ENCODE assay signal across 13 cellular contexts in genomic region chr1:91712393-91712792, GRCh38.
DNase-seq lines count a peak whose midpoint lies in the region; ATAC-seq, FAIRE-seq and TF ChIP-seq lines count a peak whose summit lies in the region.
"Had no signal": no experiment of that assay in that cellular context is flagged by ENCODE, and none has a peak within 500 bp of the region (broad histone marks: within the 10 kb centered on the region; RNA-seq: fewer than 3 reads in every experiment).

No MANE protein-coding gene starts in this region.

- peak overlapping the region; percentile 89 for H3K27ac Mint-ChIP-seq in activated T-helper 2 cell treated with anti-CD3 and anti-CD28 coated beads, Interferon-gamma antibody, Interleukin-2, Interleukin-4, amounts not matched to agents 10 μg/mL and 5 μg/mL and 100 μg/mL, durations not matched to agents 14 hours and 24 hours and 36 hours
- peak overlapping the region; percentile 100 for H3K27ac Mint-ChIP-seq in natural killer cell treated with Interleukin-12 subunit alpha and Interleukin-12 subunit beta and Interleukin-15 and Interleukin-18, amount 100 ng/mL, for 72 hours

- intact Hi-C loops in left ventricle myocardium inferior (cut with micrococcal nuclease), result no loop called here
- intact Hi-C loops in Right ventricle myocardium superior (cut with DNase I), result loop anchor here (5.0 to 10.0 kb wide), 2 partner anchors 172 to 215 kb away; partner anchors contain the start of gene TGFBR3
- intact Hi-C loops in activated T-helper 2 cell treated with anti-CD3 and anti-CD28 coated beads, Interferon-gamma antibody, Interleukin-2, Interleukin-4, amounts not matched to agents 10 μg/mL and 5 μg/mL and 100 μg/mL, durations not matched to agents 14 hours and 24 hours and 36 hours (cut with micrococcal nuclease), result loop anchor here (5.0 kb wide), 1 partner anchor 110 kb away; no protein-coding TSS in a partner anchor
- intact Hi-C loops in uterus (cut with DNase I; ENCODE audit: low total_unique reads), result no loop called here

- TF ChIP-seq CTCF in left ventricle myocardium inferior (IDR thresholded peaks at IDR 0.05; ENCODE audit: borderline replicate concordance) (no peak), uterus (IDR thresholded peaks at IDR 0.05) (no peak), foreskin keratinocyte (conservative IDR thresholded peaks at IDR 0.05) (no peak)

- ATAC-seq in Right ventricle myocardium superior (ENCODE audit: poor library complexity), result no peak
- ATAC-seq in natural killer cell treated with Interleukin-12 subunit alpha and Interleukin-12 subunit beta and Interleukin-15 and Interleukin-18, amount 100 ng/mL, for 72 hours, result peak; percentile 17 to 25
- no peak for ATAC-seq in foreskin keratinocyte
- no peak for ATAC-seq in HG03196 (IDR thresholded peaks at IDR 0.05; ENCODE audit: unreplicated experiment)

- H3K27me3 ChIP-seq in left ventricle myocardium inferior (ENCODE audit: low read depth), result no peaks in the 10 kb centered on the region
- H3K27me3 ChIP-seq in uterus, result no peaks in the 10 kb centered on the region
- H3K27me3 ChIP-seq in foreskin keratinocyte, result no peaks in the 10 kb centered on the region

- no peak for FAIRE-seq in RCC 7860 (lab: Jason Lieb, UNC)
- FAIRE-seq: urothelium cell line had no signal

- H3K27ac ChIP-seq in left ventricle myocardium inferior (replicated peaks), result peak overlapping the region; percentile 83
- peak overlapping the region; percentile 84 to 96 for H3K27ac ChIP-seq in uterus
- no peak overlapping the region for H3K27ac ChIP-seq in foreskin keratinocyte

- no peaks in the 10 kb centered on the region for H3K9me3 Mint-ChIP-seq in activated T-helper 2 cell treated with anti-CD3 and anti-CD28 coated beads, Interferon-gamma antibody, Interleukin-2, Interleukin-4, amounts not matched to agents 10 μg/mL and 5 μg/mL and 100 μg/mL, durations not matched to agents 14 hours and 24 hours and 36 hours
- H3K9me3 Mint-ChIP-seq in natural killer cell treated with Interleukin-12 subunit alpha and Interleukin-12 subunit beta and Interleukin-15 and Interleukin-18, amount 100 ng/mL, for 72 hours, result peaks cover 4% of the 10 kb centered on the region

- peaks cover 59% of the 10 kb centered on the region for H3K4me1 ChIP-seq in left ventricle myocardium inferior
- H3K4me1 ChIP-seq in uterus, result peaks cover 5 to 16% of the 10 kb centered on the region in 2 donors
- H3K4me1 ChIP-seq in foreskin keratinocyte, result no peaks in the 10 kb centered on the region

- no peaks in the 10 kb centered on the region for H3K27me3 Mint-ChIP-seq in activated T-helper 2 cell treated with anti-CD3 and anti-CD28 coated beads, Interferon-gamma antibody, Interleukin-2, Interleukin-4, amounts not matched to agents 10 μg/mL and 5 μg/mL and 100 μg/mL, durations not matched to agents 14 hours and 24 hours and 36 hours (ENCODE audit: low read depth)
- no peaks in the 10 kb centered on the region for H3K27me3 Mint-ChIP-seq in natural killer cell treated with Interleukin-12 subunit alpha and Interleukin-12 subunit beta and Interleukin-15 and Interleukin-18, amount 100 ng/mL, for 72 hours

- peaks cover 70% of the 10 kb centered on the region for H3K4me1 Mint-ChIP-seq in activated T-helper 2 cell treated with anti-CD3 and anti-CD28 coated beads, Interferon-gamma antibody, Interleukin-2, Interleukin-4, amounts not matched to agents 10 μg/mL and 5 μg/mL and 100 μg/mL, durations not matched to agents 14 hours and 24 hours and 36 hours (ENCODE audit: low read depth)
- H3K4me1 Mint-ChIP-seq in natural killer cell treated with Interleukin-12 subunit alpha and Interleukin-12 subunit beta and Interleukin-15 and Interleukin-18, amount 100 ng/mL, for 72 hours (ENCODE audit: low read depth in 2 of 2), result peaks cover 76 to 78% of the 10 kb centered on the region in 2 donors

- H3K4me3 Mint-ChIP-seq in activated T-helper 2 cell treated with anti-CD3 and anti-CD28 coated beads, Interferon-gamma antibody, Interleukin-2, Interleukin-4, amounts not matched to agents 10 μg/mL and 5 μg/mL and 100 μg/mL, durations not matched to agents 14 hours and 24 hours and 36 hours (ENCODE audit: low read depth), result peak overlapping the region; percentile 60
- H3K4me3 Mint-ChIP-seq in natural killer cell treated with Interleukin-12 subunit alpha and Interleukin-12 subunit beta and Interleukin-15 and Interleukin-18, amount 100 ng/mL, for 72 hours, result peak overlapping the region; percentile 85

- no peak for TF ChIP-seq POLR2A in uterus (IDR thresholded peaks at IDR 0.05)

- H3K4me3 ChIP-seq in left ventricle myocardium inferior (peak overlapping the region; percentile 6), uterus (no peak overlapping the region)

- H3K9me3 ChIP-seq in left ventricle myocardium inferior (replicated peaks) (no peaks in the 10 kb centered on the region), uterus (no peaks in the 10 kb centered on the region)

- H3K36me3 Mint-ChIP-seq in activated T-helper 2 cell treated with anti-CD3 and anti-CD28 coated beads, Interferon-gamma antibody, Interleukin-2, Interleukin-4, amounts not matched to agents 10 μg/mL and 5 μg/mL and 100 μg/mL, durations not matched to agents 14 hours and 24 hours and 36 hours (ENCODE audit: low read depth), result peaks cover 86% of the 10 kb centered on the region
- peaks cover 59% of the 10 kb centered on the region for H3K36me3 Mint-ChIP-seq in natural killer cell treated with Interleukin-12 subunit alpha and Interleukin-12 subunit beta and Interleukin-15 and Interleukin-18, amount 100 ng/mL, for 72 hours

- DNase-seq in left ventricle myocardium inferior (no peak), Right ventricle myocardium superior (no peak), uterus (no peak), foreskin keratinocyte (no peak), RCC 7860 (ENCODE audit: low spot score) (no peak)
- DNase-seq in activated T-helper 2 cell treated with anti-CD3 and anti-CD28 coated beads, Interferon-gamma antibody, Interleukin-2, Interleukin-4, amounts not matched to agents 10 μg/mL and 5 μg/mL and 100 μg/mL, durations not matched to agents 14 hours and 24 hours and 36 hours (ENCODE audit: low spot score), result no peak
- DNase-seq in natural killer cell treated with Interleukin-12 subunit alpha and Interleukin-12 subunit beta and Interleukin-15 and Interleukin-18, amount 100 ng/mL, for 72 hours (ENCODE audit: low spot score), result no peak
- DNase-seq: activated naive CD4-positive, alpha-beta T cell treated with Interleukin-2 at 50 U/mL for 16 hours; NCI-H1048; posterior cingulate gyrus; SHP77 treated with DMSO at 0.1 percent for 48 hours had no signal

- H3K36me3 ChIP-seq in left ventricle myocardium inferior (peaks cover 65% of the 10 kb centered on the region), uterus (peaks cover 0 to 3% of the 10 kb centered on the region in 2 donors)

Comparison
In these comparisons a context has a peak if more than half of its experiments do, and no peak if none do; other contexts are left out.
1. intact Hi-C loops: an anchor here in Right ventricle myocardium superior (5.0 to 10.0 kb wide) and activated T-helper 2 cell treated with anti-CD3 and anti-CD28 coated beads, Interferon-gamma antibody, Interleukin-2, Interleukin-4, amounts not matched to agents 10 μg/mL and 5 μg/mL and 100 μg/mL, durations not matched to agents 14 hours and 24 hours and 36 hours (5.0 kb wide); none called in left ventricle myocardium inferior and uterus.
2. ATAC-seq: peak in natural killer cell treated with Interleukin-12 subunit alpha and Interleukin-12 subunit beta and Interleukin-15 and Interleukin-18, amount 100 ng/mL, for 72 hours (2 of 2); none in Right ventricle myocardium superior (single experiment), foreskin keratinocyte (single experiment) and HG03196 (single experiment).